In genomic region chr14:80942158-80942738, GRCh38 we compare ENCODE assay signal across 8 cellular contexts. TPM values are rescaled to one million over a fixed set of nuclear protein-coding genes. Genes with fewer than 3 reads are reported as not detected.
DNase-seq lines count a peak whose midpoint lies in the region; ATAC-seq, FAIRE-seq and TF ChIP-seq lines count a peak whose summit lies in the region.

No MANE protein-coding gene starts in this region.

- H3K4me1 ChIP-seq in K562 (replicated peaks in 1 of 2; ENCODE audit: control insufficient read depth in 2 of 2, insufficient read depth in 2 of 2, low read length in 2 of 2) (peaks cover 0 to 3% of the 10 kb centered on the region in 2 experiments; a peak in 2 of 5 replicates), mesenchymal stem cell (ENCODE audit: control insufficient read depth, insufficient read depth, low read depth, low read length) (peaks cover 3% of the 10 kb centered on the region)

- H3K4me3 Mint-ChIP-seq in CD14-positive monocyte = peak overlapping the region; percentile 87 to 94
- H3K4me3 Mint-ChIP-seq in IgD-negative memory B cell = peak overlapping the region; percentile 88 to 95 (median 91)

- POLR2A ChIA-PET in K562 (lab: Yijun Ruan, JAX) = interaction anchor here (0.6 to 1.1 kb wide), 2 partner anchors 12 to 16 kb away, joined by 3 read pairs; no protein-coding TSS in a partner anchor

- peak overlapping the region; percentile 72 for H3K4me3 ChIP-seq in K562
- H3K4me3 ChIP-seq in mesenchymal stem cell (ENCODE audit: insufficient read depth in 1 of 2, low read depth in 1 of 2, low read length in 2 of 2) = peak overlapping the region in 1 of 2 experiments; percentile 83

- H2AFZ ChIP-seq in K562 (ENCODE audit: low read depth, low read length) = peak overlapping the region; percentile 98
- peak overlapping the region; percentile 84 for H2AFZ ChIP-seq in mesenchymal stem cell (ENCODE audit: low read depth, low read length)

- H3K79me2 ChIP-seq in K562 (ENCODE audit: control insufficient read depth, insufficient read depth, low read length) = peaks cover 12% of the 10 kb centered on the region; the same call in 2 of the 3 replicates

- H3K9ac ChIP-seq in K562 (ENCODE audit: insufficient read depth in 1 of 2, low read depth in 2 of 2, low read length in 2 of 2) = peak overlapping the region; percentile 21 to 77; a peak in 3 of 4 replicates
- H3K9ac ChIP-seq in mesenchymal stem cell (ENCODE audit: low read length) = peak overlapping the region; percentile 90

- peak; percentile 31 for ATAC-seq in GM19395 (IDR thresholded peaks at IDR 0.05; ENCODE audit: unreplicated experiment)
- ATAC-seq in K562 = peak; percentile 18

- peak overlapping the region; percentile 80 for H4K8ac ChIP-seq in mesenchymal stem cell (ENCODE audit: low read length)

- no peak for TF ChIP-seq CTCF in CD14-positive monocyte (IDR thresholded peaks at IDR 0.05)
- TF ChIP-seq CTCF in K562 (IDR thresholded peaks at IDR 0.05 in 2 of 3, conservative IDR thresholded peaks at IDR 0.05 in 1 of 3; ENCODE audit: insufficient read depth in 2 of 3, low read depth in 1 of 3, low read length in 3 of 3) = no peak

- peak overlapping the region; percentile 80 for H3K4me2 ChIP-seq in K562 (ENCODE audit: insufficient read depth, low read length)
- peak overlapping the region; percentile 63 for H3K4me2 ChIP-seq in mesenchymal stem cell (ENCODE audit: low read length, poor library complexity, severe bottlenecking)

- 8% methylated on average over 5 of the region's 5 CpGs for WGBS in K562 (ENCODE audit: insufficient coverage, low coverage, missing lambda C conversion rate)
- WGBS in mesenchymal stem cell = 61% methylated on average over 3 of the region's 5 CpGs

- H3K27me3 Mint-ChIP-seq in CD14-positive monocyte (ENCODE audit: low read depth in 3 of 3) (peaks cover 0 to 1% (median 0%) of the 10 kb centered on the region in 3 donors), IgD-negative memory B cell (peaks cover 2% of the 10 kb centered on the region)

- H3K36me3 Mint-ChIP-seq in CD14-positive monocyte = peaks cover 0 to 3% of the 10 kb centered on the region in 2 donors
- H3K36me3 Mint-ChIP-seq in IgD-negative memory B cell = peaks cover 4% of the 10 kb centered on the region

- H2AK5ac ChIP-seq in mesenchymal stem cell (ENCODE audit: low read length, severe bottlenecking) = no peak overlapping the region

- H3K36me3 ChIP-seq in K562 (ENCODE audit: control insufficient read depth, insufficient read depth, low read length) = peaks cover 2% of the 10 kb centered on the region; the same call in 1 of the 3 replicates
- H3K36me3 ChIP-seq in mesenchymal stem cell (ENCODE audit: control insufficient read depth in 1 of 2, insufficient read depth in 2 of 2, low read depth in 1 of 2, low read length in 2 of 2) = no peaks in the 10 kb centered on the region

- TF ChIP-seq RAD21 in K562 (CRISPR knock-in tag; conservative IDR thresholded peaks at IDR 0.05 in 1 of 2, IDR thresholded peaks at IDR 0.05 in 1 of 2) = no peak

- TF ChIP-seq POLR2A in K562 (conservative IDR thresholded peaks at IDR 0.05) = no peak

- intact Hi-C loops in CD14-positive monocyte (cut with micrococcal nuclease) = no loop called here
- intact Hi-C loops in K562 (cut with micrococcal nuclease) = no loop called here

- H3K27ac Mint-ChIP-seq in CD14-positive monocyte (peak overlapping the region; percentile 78 to 95 (median 88)), IgD-negative memory B cell (peak overlapping the region in 2 of 3 donors; percentile 40 to 73)

- no peak overlapping the region for H2BK12ac ChIP-seq in mesenchymal stem cell (ENCODE audit: low read length in 2 of 2)

- no peaks in the 10 kb centered on the region for H3K27me3 ChIP-seq in K562 (ENCODE audit: control insufficient read depth in 2 of 2, insufficient read depth in 2 of 2, low read length in 2 of 2)
- H3K27me3 ChIP-seq in mesenchymal stem cell (ENCODE audit: control insufficient read depth in 1 of 2, insufficient read depth in 1 of 2, low read length in 2 of 2) = no peaks in the 10 kb centered on the region

- H3K79me1 ChIP-seq in mesenchymal stem cell (replicated peaks; ENCODE audit: low read length, poor library complexity, severe bottlenecking) = peaks cover 9% of the 10 kb centered on the region

- BruUV-seq in K562 (replicated peaks; lab: Mats Ljungman, UMichigan) = TSS peak; percentile 74

- CTCF ChIA-PET in K562 (lab: Yijun Ruan, JAX; ENCODE audit: low intra/inter-chr PET ratio) = no interaction called here

- peak overlapping the region in 1 of 2 experiments; percentile 77 for H3K4ac ChIP-seq in mesenchymal stem cell (ENCODE audit: low read depth in 1 of 2, low read length in 2 of 2)

- H3K9me3 Mint-ChIP-seq in CD14-positive monocyte (peaks cover 0 to 3% (median 0%) of the 10 kb centered on the region in 7 donors), IgD-negative memory B cell (no peaks in the 10 kb centered on the region)

- H3K14ac ChIP-seq in mesenchymal stem cell (ENCODE audit: low read length in 2 of 2) = no peak overlapping the region

- peaks cover 24% of the 10 kb centered on the region for H3K4me1 Mint-ChIP-seq in CD14-positive monocyte
- H3K4me1 Mint-ChIP-seq in IgD-negative memory B cell = peaks cover 11 to 17% (median 12%) of the 10 kb centered on the region in 3 donors

- no peak overlapping the region for H2BK5ac ChIP-seq in mesenchymal stem cell (ENCODE audit: low read depth, low read length, poor library complexity, severe bottlenecking)

- DNase-seq in CD14-positive monocyte (ENCODE audit: low spot score) (no peak), K562 (ENCODE audit: extremely low read depth in 1 of 4, low spot score in 3 of 4) (peak in 1 of 4 experiments; percentile 18), mesenchymal stem cell (no peak), HTR-8/SVneo (ENCODE audit: insufficient read length, low spot score) (no peak), AG08396 (ENCODE audit: low spot score) (no peak), NCI-H524 treated with DMSO at 0.1 percent for 48 hours (lab: John Stamatoyannopoulos, UW) (no peak)

- H3K23ac ChIP-seq in mesenchymal stem cell (ENCODE audit: low read length in 2 of 2) = no peak overlapping the region

- in situ Hi-C loops in K562 (cut with MboI) = no loop called here

- H3K9me3 ChIP-seq in K562 (replicated peaks; ENCODE audit: control insufficient read depth, insufficient read depth, low read depth, low read length) (no peaks in the 10 kb centered on the region), mesenchymal stem cell (ENCODE audit: control insufficient read depth, low read length) (no peaks in the 10 kb centered on the region)

- H3K9me1 ChIP-seq in K562 (ENCODE audit: control insufficient read depth, insufficient read depth, low read length) = no peaks in the 10 kb centered on the region

- peak overlapping the region in 1 of 2 experiments; percentile 49 for H3K18ac ChIP-seq in mesenchymal stem cell (ENCODE audit: low read depth in 1 of 2, low read length in 2 of 2)

- H2BK120ac ChIP-seq in mesenchymal stem cell (ENCODE audit: low read depth, low read length) = no peak overlapping the region

- H4K91ac ChIP-seq in mesenchymal stem cell (ENCODE audit: low read length) = no peak overlapping the region

- H2BK15ac ChIP-seq in mesenchymal stem cell (ENCODE audit: low read depth, poor library complexity, severe bottlenecking) = no peak overlapping the region

- H3K27ac ChIP-seq in K562 (ENCODE audit: extremely low read depth, low read depth, low read length) (peak overlapping the region; percentile 65), mesenchymal stem cell (ENCODE audit: low read length, poor library complexity, severe bottlenecking) (no peak overlapping the region)

- H4K20me1 ChIP-seq in K562 (replicated peaks; ENCODE audit: control insufficient read depth, insufficient read depth, low read length) = no peaks in the 10 kb centered on the region

- TF ChIP-seq EP300 in K562 (IDR thresholded peaks at IDR 0.05; ENCODE audit: low read length) = no peak

- FAIRE-seq in K562 (lab: Jason Lieb, UNC) (peak; percentile 80), HTR-8/SVneo (lab: Jason Lieb, UNC) (no peak)

RNA-seq across cellular contexts. Expression of gene CEP128, which starts 0.7 kb away (rescaled TPM):
- polyA plus RNA-seq in CD14-positive monocyte (under 1 TPM; 0.41 to 0.62 TPM), IgD-negative memory B cell (2.8 TPM), K562 (2011; rRNA removed) (2.9 and 3.5 TPM in 2 replicates), K562 (2014; fragmentation: Illumina TruSeq; extraction: Trizol) (3.2 and 5.1 TPM in 2 replicates), K562 (2014; fragmentation: Nextera tagmentation; extraction: Ambion mirVana) (1 to 10 TPM; 2.3 to 3.7 TPM), K562 (2014; rRNA removed) (3.5 and 4.6 TPM in 2 replicates)
- total RNA-seq in K562 (2011; cell fraction: chromatin; rRNA removed; ENCODE audit: low replicate concordance) = 15.9 and 26.7 TPM in 2 replicates
- 3.2 and 5.2 TPM in 2 replicates for total RNA-seq in K562 (2011; cell fraction: nucleolus; rRNA removed)
- total RNA-seq in K562 (2011; cell fraction: nucleoplasm; rRNA removed) = 9.3 and 11.1 TPM in 2 replicates
- total RNA-seq in K562 (2014; rRNA removed) (3.9 and 5.7 TPM in 2 replicates), K562 (2014; rRNA removed; fragmentation: Illumina TruSeq; extraction: Trizol) (6.0 and 9.6 TPM in 2 replicates), K562 (2015; rRNA removed; fragmentation: Illumina TruSeq; extraction: Trizol) (7.4 and 8.0 TPM in 2 replicates), K562 (2021) (9.2 and 9.7 TPM in 2 replicates)
- 1.0 and 1.1 TPM in 2 replicates for polyA plus RNA-seq in K562 (2011; cell fraction: cytosol; rRNA removed)
- 6.8 and 10.2 TPM in 2 replicates for polyA plus RNA-seq in K562 (2011; cell fraction: nucleus; rRNA removed)
- 3.3 and 4.6 TPM in 2 replicates for polyA plus RNA-seq in K562 (2012)
- polyA minus RNA-seq in K562 (2011; rRNA and poly(A)+ RNA removed) = 11.3 and 11.9 TPM in 2 replicates
- 1.7 and 2.1 TPM in 2 replicates for polyA minus RNA-seq in K562 (2011; cell fraction: cytosol; rRNA and poly(A)+ RNA removed)
- 14.0 and 22.1 TPM in 2 replicates for polyA minus RNA-seq in K562 (2011; cell fraction: nucleus; rRNA and poly(A)+ RNA removed)
- polyA plus RNA-seq in mesenchymal stem cell (2013, experiment 1 of 2) = 0.84 TPM
- polyA plus RNA-seq in mesenchymal stem cell (2013, experiment 2 of 2) = 0.85 TPM

RNA-seq across cellular contexts. Expression of gene TSHR, which starts 13.2 kb away (rescaled TPM):
- polyA plus RNA-seq in CD14-positive monocyte (not detected), IgD-negative memory B cell (not detected), K562 (2011; rRNA removed) (not detected in 2 replicates), K562 (2014; fragmentation: Illumina TruSeq; extraction: Trizol) (not detected in 2 replicates), K562 (2014; fragmentation: Nextera tagmentation; extraction: Ambion mirVana) (under 1 TPM in 1 of 2 experiments, not detected in 1; 0.10 TPM), K562 (2014; rRNA removed) (0.01 TPM in 1 of 2 replicates, not detected in the other)
- not detected in 2 replicates for total RNA-seq in K562 (2011; cell fraction: chromatin; rRNA removed; ENCODE audit: low replicate concordance)
- total RNA-seq in K562 (2011; cell fraction: nucleolus; rRNA removed) = not detected in 2 replicates
- not detected in 2 replicates for total RNA-seq in K562 (2011; cell fraction: nucleoplasm; rRNA removed)
- total RNA-seq in K562 (2014; rRNA removed) (not detected in 2 replicates), K562 (2014; rRNA removed; fragmentation: Illumina TruSeq; extraction: Trizol) (not detected in 2 replicates), K562 (2015; rRNA removed; fragmentation: Illumina TruSeq; extraction: Trizol) (not detected in 2 replicates), K562 (2021) (not detected in 2 replicates)
- not detected in 2 replicates for polyA plus RNA-seq in K562 (2011; cell fraction: cytosol; rRNA removed)
- polyA plus RNA-seq in K562 (2011; cell fraction: nucleus; rRNA removed) = 0.33 TPM in 1 of 2 replicates, not detected in the other
- 0.10 and 0.16 TPM in 2 replicates for polyA plus RNA-seq in K562 (2012)
- polyA minus RNA-seq in K562 (2011; rRNA and poly(A)+ RNA removed) = not detected in 2 replicates
- not detected in 2 replicates for polyA minus RNA-seq in K562 (2011; cell fraction: cytosol; rRNA and poly(A)+ RNA removed)
- polyA minus RNA-seq in K562 (2011; cell fraction: nucleus; rRNA and poly(A)+ RNA removed) = not detected in 2 replicates
- not detected for polyA plus RNA-seq in mesenchymal stem cell (2013, experiment 1 of 2)
- polyA plus RNA-seq in mesenchymal stem cell (2013, experiment 2 of 2) = not detected
